In genomic region chr22:35514366-35514765, GRCh38 we compare ENCODE assay signal across 20 cellular contexts. TPM values are rescaled to one million over a fixed set of nuclear protein-coding genes. Genes with fewer than 3 reads are reported as not detected.
"Had no signal": no experiment of that assay in that cellular context is flagged by ENCODE, and none has a peak within 500 bp of the region (broad histone marks: within the 10 kb centered on the region; RNA-seq: fewer than 3 reads in every experiment).

No MANE protein-coding gene starts in this region.

- H3K27ac ChIP-seq: gastrocnemius medialis, left lung, prostate gland, sigmoid colon, testis, tibial artery had no signal

- H3K9me3 ChIP-seq: gastrocnemius medialis, left lung, prostate gland, sigmoid colon, testis, tibial artery had no signal

- H3K4me3 ChIP-seq: gastrocnemius medialis, left lung, prostate gland, sigmoid colon, testis, tibial artery had no signal

- ATAC-seq: gastrocnemius medialis; left lung; naive thymus-derived CD8-positive, alpha-beta T cell; right cardiac atrium; stimulated activated effector memory CD8-positive, alpha-beta T cell treated with anti-CD3 and anti-CD28 coated beads, Interleukin-12 subunit alpha, Interleukin-12 subunit beta, amount 100 ng/mL, for 72 hours; stimulated activated naive CD8-positive, alpha-beta T cell treated with anti-CD3 and anti-CD28 coated beads, Interleukin-15, Interleukin-2, amounts not matched to agents 100 U/mL and 50 U/mL, for 24 hours had no signal

- H3K4me1 ChIP-seq: gastrocnemius medialis, left lung, prostate gland, sigmoid colon, testis, tibial artery had no signal

- DNase-seq: effector CD8-positive, alpha-beta T cell; endodermal cell; erythroblast; gastrocnemius medialis; kidney; left lung; naive thymus-derived CD8-positive, alpha-beta T cell; nephron progenitor cell; right cardiac atrium; sigmoid colon; stimulated activated CD4-positive, alpha-beta T cell treated with anti-CD3 and anti-CD28 coated beads, Interleukin-2, amount 100 ng/mL, for 24 hours; stimulated activated CD4-positive, alpha-beta T cell treated with anti-CD3 and anti-CD28 coated beads, Interleukin-4, amount 100 ng/mL, for 24 hours; stimulated activated naive CD8-positive, alpha-beta T cell treated with anti-CD3 and anti-CD28 coated beads, Interleukin-15, Interleukin-2, amounts not matched to agents 100 U/mL and 50 U/mL, for 24 hours; substantia nigra; testis; tibial artery had no signal

- H3K27me3 ChIP-seq: gastrocnemius medialis, sigmoid colon, testis had no signal

- H3K36me3 ChIP-seq: gastrocnemius medialis, left lung, prostate gland, sigmoid colon, tibial artery had no signal

RNA-seq across cellular contexts. Expression of gene RASD2, which starts 26.3 kb away (rescaled TPM):
- total RNA-seq: fibroblast of villous mesenchyme; naive thymus-derived CD8-positive, alpha-beta T cell; osteocyte had no signal
